1 cellular context compared by ENCODE assay signal in the genomic region with DNA sequence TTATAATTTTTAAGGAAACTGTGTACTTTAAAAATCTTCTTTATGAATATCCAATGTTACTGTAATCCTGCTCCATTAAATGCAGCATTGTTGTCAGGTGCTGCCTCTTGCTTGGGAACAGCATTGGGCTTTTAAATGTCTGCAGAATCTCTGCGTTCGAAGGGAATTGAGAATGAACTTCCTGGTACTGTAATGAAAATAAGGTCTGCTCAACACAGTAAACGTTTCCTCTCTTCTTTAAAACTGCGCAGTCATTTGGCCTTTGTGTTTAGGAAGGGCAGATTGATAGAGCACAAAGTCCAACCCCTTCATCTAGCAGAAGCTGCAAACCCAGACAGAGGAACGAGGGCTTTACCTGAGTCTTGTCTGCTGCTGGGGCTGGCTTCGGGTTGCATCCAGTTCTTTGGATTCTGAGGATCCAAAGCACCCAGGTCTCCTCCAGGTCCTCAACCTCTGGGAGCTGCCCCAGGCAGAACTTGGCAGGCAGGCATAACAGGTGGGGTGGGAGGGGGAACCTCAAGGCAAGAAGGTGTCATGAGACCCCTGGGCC.
TF ChIP-seq lines count a peak whose summit lies in the region.

No MANE protein-coding gene starts in this region.

TF ChIP-seq in HepG2, 621 proteins besides CTCF, POLR2A, EP300 and RAD21 (continued from another document and continues in another):
- TF ChIP-seq, protein P1, sequence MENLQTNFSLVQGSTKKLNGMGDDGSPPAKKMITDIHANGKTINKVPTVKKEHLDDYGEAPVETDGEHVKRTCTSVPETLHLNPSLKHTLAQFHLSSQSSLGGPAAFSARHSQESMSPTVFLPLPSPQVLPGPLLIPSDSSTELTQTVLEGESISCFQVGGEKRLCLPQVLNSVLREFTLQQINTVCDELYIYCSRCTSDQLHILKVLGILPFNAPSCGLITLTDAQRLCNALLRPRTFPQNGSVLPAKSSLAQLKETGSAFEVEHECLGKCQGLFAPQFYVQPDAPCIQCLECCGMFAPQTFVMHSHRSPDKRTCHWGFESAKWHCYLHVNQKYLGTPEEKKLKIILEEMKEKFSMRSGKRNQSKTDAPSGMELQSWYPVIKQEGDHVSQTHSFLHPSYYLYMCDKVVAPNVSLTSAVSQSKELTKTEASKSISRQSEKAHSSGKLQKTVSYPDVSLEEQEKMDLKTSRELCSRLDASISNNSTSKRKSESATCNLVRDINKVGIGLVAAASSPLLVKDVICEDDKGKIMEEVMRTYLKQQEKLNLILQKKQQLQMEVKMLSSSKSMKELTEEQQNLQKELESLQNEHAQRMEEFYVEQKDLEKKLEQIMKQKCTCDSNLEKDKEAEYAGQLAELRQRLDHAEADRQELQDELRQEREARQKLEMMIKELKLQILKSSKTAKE (CRISPR knock-in tag; IDR thresholded peaks at IDR 0.05; ENCODE audit: borderline replicate concordance) = no peak
- TF ChIP-seq NFYC (CRISPR knock-in tag; IDR thresholded peaks at IDR 0.05) (no peak), U2AF1 (optimal IDR thresholded peaks at IDR 0.05; ENCODE audit: low read depth, low read length) (no peak), ZFP36L1 (CRISPR knock-in tag; IDR thresholded peaks at IDR 0.05) (no peak), ZNF441 (CRISPR knock-in tag; IDR thresholded peaks at IDR 0.05; ENCODE audit: borderline replicate concordance) (no peak), RARG (CRISPR knock-in tag; IDR thresholded peaks at IDR 0.05; ENCODE audit: low read depth) (no peak), DR1 (CRISPR knock-in tag; IDR thresholded peaks at IDR 0.05) (no peak), ZMYM2 (CRISPR knock-in tag; IDR thresholded peaks at IDR 0.05) (no peak), FOXA1 (IDR thresholded peaks at IDR 0.05) (no peak), FOXA1 (CRISPR knock-in tag; IDR thresholded peaks at IDR 0.05) (no peak), SAFB2 (CRISPR knock-in tag; IDR thresholded peaks at IDR 0.05; ENCODE audit: borderline replicate concordance, low read depth) (no peak), NFE2 (CRISPR knock-in tag; IDR thresholded peaks at IDR 0.05) (peak; percentile 99), MAF1 (CRISPR knock-in tag; IDR thresholded peaks at IDR 0.05; ENCODE audit: borderline replicate concordance) (no peak), KLF6 (CRISPR knock-in tag; IDR thresholded peaks at IDR 0.05) (peak; percentile 83; the same call in 1 of the 2 replicates), NR2F2 (IDR thresholded peaks at IDR 0.05; ENCODE audit: borderline replicate concordance, low read depth) (no peak), IKZF1 (IDR thresholded peaks at IDR 0.05) (no peak), BHLHE40 (IDR thresholded peaks at IDR 0.05; ENCODE audit: low read length) (peak; percentile 21; the same call in 1 of the 2 replicates), PITX1 (CRISPR knock-in tag; IDR thresholded peaks at IDR 0.05) (no peak), GLI4 (CRISPR knock-in tag; IDR thresholded peaks at IDR 0.05; ENCODE audit: borderline replicate concordance) (no peak), ISL2 (CRISPR knock-in tag; IDR thresholded peaks at IDR 0.05) (peak; percentile 48; the same call in 1 of the 2 replicates), SP2 (CRISPR knock-in tag; IDR thresholded peaks at IDR 0.05) (no peak), DPF2 (CRISPR knock-in tag; IDR thresholded peaks at IDR 0.05; ENCODE audit: borderline replicate concordance, low read depth) (no peak), ATF7-NPFF (CRISPR knock-in tag; IDR thresholded peaks at IDR 0.05; ENCODE audit: low read depth) (no peak), ZNF20 (CRISPR knock-in tag; IDR thresholded peaks at IDR 0.05) (no peak), CBX5 (CRISPR knock-in tag; IDR thresholded peaks at IDR 0.05; ENCODE audit: borderline replicate concordance) (0 out of 2 replicates have a peak, but pooled peaks have one; percentile 39), ZNF569 (CRISPR knock-in tag; IDR thresholded peaks at IDR 0.05; ENCODE audit: borderline replicate concordance) (no peak), ZNF333 (CRISPR knock-in tag; IDR thresholded peaks at IDR 0.05; ENCODE audit: borderline replicate concordance) (no peak), NR2F1 (CRISPR knock-in tag; IDR thresholded peaks at IDR 0.05) (peak; percentile 22 to 46; a peak in 2 of 4 replicates), TBX2 (CRISPR knock-in tag; IDR thresholded peaks at IDR 0.05; ENCODE audit: borderline replicate concordance) (peak; percentile 57; the same call in 1 of the 2 replicates), KDM6A (CRISPR knock-in tag; IDR thresholded peaks at IDR 0.05; ENCODE audit: low read depth) (peak; percentile 89), MAZ (IDR thresholded peaks at IDR 0.05; ENCODE audit: borderline replicate concordance, low read depth, low read length) (no peak), MAZ (CRISPR knock-in tag; IDR thresholded peaks at IDR 0.05; ENCODE audit: low read depth) (no peak), MIER2 (CRISPR knock-in tag; IDR thresholded peaks at IDR 0.05) (no peak), ZNF7 (CRISPR knock-in tag; IDR thresholded peaks at IDR 0.05) (no peak), BORCS8-MEF2B (CRISPR knock-in tag; IDR thresholded peaks at IDR 0.05) (no peak), BCL6 (CRISPR knock-in tag; IDR thresholded peaks at IDR 0.05) (peak; percentile 63; the same call in 1 of the 2 replicates), ZNF589 (CRISPR knock-in tag; conservative IDR thresholded peaks at IDR 0.05) (no peak), SOX13 (IDR thresholded peaks at IDR 0.05) (no peak), SOX13 (CRISPR knock-in tag; conservative IDR thresholded peaks at IDR 0.05 in 1 of 2, IDR thresholded peaks at IDR 0.05 in 1 of 2) (peak in 1 of 2 experiments; percentile 79; a peak in 1 of 4 replicates), ZNF75D (CRISPR knock-in tag; IDR thresholded peaks at IDR 0.05; ENCODE audit: borderline replicate concordance) (no peak)
- TF ChIP-seq, protein P2, sequence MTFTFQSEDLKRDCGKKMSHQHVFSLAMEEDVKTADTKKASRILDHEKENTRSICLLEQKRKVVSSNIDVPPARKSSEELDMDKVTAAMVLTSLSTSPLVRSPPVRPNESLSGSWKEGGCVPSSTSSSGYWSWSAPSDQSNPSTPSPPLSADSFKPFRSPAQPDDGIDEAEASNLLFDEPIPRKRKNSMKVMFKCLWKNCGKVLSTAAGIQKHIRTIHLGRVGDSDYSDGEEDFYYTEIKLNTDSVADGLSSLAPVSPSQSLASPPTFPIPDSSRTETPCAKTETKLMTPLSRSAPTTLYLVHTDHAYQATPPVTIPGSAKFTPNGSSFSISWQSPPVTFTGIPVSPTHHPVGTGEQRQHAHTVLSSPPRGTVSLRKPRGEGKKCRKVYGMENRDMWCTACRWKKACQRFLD (CRISPR knock-in tag; IDR thresholded peaks at IDR 0.05; ENCODE audit: borderline replicate concordance) = no peak
- TF ChIP-seq, protein P3, sequence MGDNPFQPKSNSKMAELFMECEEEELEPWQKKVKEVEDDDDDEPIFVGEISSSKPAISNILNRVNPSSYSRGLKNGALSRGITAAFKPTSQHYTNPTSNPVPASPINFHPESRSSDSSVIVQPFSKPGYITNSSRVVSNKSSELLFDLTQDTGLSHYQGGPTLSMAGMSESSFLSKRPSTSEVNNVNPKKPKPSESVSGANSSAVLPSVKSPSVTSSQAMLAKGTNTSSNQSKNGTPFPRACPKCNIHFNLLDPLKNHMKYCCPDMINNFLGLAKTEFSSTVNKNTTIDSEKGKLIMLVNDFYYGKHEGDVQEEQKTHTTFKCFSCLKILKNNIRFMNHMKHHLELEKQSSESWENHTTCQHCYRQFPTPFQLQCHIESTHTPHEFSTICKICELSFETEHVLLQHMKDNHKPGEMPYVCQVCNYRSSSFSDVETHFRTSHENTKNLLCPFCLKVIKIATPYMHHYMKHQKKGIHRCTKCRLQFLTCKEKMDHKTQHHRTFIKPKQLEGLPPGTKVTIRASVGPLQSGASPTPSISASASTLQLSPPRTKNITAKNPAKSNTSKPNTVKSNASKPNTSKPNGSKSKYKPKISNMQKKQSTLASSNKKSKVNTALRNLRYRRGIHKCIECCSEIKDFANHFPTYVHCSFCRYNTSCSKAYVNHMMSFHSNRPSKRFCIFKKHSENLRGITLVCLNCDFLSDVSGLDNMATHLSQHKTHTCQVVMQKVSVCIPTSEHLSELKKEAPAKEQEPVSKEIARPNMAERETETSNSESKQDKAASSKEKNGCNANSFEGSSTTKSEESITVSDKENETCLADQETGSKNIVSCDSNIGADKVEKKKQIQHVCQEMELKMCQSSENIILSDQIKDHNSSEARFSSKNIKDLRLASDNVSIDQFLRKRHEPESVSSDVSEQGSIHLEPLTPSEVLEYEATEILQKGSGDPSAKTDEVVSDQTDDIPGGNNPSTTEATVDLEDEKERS (CRISPR knock-in tag; IDR thresholded peaks at IDR 0.05) = 0 out of 2 replicates have a peak, but pooled peaks have one; percentile 76
- TF ChIP-seq, protein P4, sequence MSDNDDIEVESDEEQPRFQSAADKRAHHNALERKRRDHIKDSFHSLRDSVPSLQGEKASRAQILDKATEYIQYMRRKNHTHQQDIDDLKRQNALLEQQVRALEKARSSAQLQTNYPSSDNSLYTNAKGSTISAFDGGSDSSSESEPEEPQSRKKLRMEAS (IDR thresholded peaks at IDR 0.05) = no peak; the same call in 1 of the 2 replicates
- TF ChIP-seq, protein P5, sequence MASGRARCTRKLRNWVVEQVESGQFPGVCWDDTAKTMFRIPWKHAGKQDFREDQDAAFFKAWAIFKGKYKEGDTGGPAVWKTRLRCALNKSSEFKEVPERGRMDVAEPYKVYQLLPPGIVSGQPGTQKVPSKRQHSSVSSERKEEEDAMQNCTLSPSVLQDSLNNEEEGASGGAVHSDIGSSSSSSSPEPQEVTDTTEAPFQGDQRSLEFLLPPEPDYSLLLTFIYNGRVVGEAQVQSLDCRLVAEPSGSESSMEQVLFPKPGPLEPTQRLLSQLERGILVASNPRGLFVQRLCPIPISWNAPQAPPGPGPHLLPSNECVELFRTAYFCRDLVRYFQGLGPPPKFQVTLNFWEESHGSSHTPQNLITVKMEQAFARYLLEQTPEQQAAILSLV (CRISPR knock-in tag; IDR thresholded peaks at IDR 0.05; ENCODE audit: borderline replicate concordance) = no peak
- TF ChIP-seq, protein P6, sequence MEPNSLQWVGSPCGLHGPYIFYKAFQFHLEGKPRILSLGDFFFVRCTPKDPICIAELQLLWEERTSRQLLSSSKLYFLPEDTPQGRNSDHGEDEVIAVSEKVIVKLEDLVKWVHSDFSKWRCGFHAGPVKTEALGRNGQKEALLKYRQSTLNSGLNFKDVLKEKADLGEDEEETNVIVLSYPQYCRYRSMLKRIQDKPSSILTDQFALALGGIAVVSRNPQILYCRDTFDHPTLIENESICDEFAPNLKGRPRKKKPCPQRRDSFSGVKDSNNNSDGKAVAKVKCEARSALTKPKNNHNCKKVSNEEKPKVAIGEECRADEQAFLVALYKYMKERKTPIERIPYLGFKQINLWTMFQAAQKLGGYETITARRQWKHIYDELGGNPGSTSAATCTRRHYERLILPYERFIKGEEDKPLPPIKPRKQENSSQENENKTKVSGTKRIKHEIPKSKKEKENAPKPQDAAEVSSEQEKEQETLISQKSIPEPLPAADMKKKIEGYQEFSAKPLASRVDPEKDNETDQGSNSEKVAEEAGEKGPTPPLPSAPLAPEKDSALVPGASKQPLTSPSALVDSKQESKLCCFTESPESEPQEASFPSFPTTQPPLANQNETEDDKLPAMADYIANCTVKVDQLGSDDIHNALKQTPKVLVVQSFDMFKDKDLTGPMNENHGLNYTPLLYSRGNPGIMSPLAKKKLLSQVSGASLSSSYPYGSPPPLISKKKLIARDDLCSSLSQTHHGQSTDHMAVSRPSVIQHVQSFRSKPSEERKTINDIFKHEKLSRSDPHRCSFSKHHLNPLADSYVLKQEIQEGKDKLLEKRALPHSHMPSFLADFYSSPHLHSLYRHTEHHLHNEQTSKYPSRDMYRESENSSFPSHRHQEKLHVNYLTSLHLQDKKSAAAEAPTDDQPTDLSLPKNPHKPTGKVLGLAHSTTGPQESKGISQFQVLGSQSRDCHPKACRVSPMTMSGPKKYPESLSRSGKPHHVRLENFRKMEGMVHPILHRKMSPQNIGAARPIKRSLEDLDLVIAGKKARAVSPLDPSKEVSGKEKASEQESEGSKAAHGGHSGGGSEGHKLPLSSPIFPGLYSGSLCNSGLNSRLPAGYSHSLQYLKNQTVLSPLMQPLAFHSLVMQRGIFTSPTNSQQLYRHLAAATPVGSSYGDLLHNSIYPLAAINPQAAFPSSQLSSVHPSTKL (CRISPR knock-in tag; IDR thresholded peaks at IDR 0.05) = peak; percentile 88
- TF ChIP-seq, protein P7, sequence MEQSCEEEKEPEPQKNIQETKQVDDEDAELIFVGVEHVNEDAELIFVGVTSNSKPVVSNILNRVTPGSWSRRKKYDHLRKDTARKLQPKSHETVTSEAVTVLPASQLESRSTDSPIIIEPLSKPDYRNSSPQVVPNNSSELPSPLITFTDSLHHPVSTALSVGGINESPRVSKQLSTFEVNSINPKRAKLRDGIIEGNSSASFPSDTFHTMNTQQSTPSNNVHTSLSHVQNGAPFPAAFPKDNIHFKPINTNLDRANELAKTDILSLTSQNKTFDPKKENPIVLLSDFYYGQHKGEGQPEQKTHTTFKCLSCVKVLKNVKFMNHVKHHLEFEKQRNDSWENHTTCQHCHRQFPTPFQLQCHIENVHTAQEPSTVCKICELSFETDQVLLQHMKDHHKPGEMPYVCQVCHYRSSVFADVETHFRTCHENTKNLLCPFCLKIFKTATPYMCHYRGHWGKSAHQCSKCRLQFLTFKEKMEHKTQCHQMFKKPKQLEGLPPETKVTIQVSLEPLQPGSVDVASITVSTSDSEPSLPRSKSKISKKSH (CRISPR knock-in tag; IDR thresholded peaks at IDR 0.05; ENCODE audit: borderline replicate concordance) = no peak
- TF ChIP-seq, protein P8, sequence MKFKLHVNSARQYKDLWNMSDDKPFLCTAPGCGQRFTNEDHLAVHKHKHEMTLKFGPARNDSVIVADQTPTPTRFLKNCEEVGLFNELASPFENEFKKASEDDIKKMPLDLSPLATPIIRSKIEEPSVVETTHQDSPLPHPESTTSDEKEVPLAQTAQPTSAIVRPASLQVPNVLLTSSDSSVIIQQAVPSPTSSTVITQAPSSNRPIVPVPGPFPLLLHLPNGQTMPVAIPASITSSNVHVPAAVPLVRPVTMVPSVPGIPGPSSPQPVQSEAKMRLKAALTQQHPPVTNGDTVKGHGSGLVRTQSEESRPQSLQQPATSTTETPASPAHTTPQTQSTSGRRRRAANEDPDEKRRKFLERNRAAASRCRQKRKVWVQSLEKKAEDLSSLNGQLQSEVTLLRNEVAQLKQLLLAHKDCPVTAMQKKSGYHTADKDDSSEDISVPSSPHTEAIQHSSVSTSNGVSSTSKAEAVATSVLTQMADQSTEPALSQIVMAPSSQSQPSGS (CRISPR knock-in tag; IDR thresholded peaks at IDR 0.05) = peak; percentile 64
- TF ChIP-seq, protein P9, sequence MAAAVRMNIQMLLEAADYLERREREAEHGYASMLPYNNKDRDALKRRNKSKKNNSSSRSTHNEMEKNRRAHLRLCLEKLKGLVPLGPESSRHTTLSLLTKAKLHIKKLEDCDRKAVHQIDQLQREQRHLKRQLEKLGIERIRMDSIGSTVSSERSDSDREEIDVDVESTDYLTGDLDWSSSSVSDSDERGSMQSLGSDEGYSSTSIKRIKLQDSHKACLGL (CRISPR knock-in tag; IDR thresholded peaks at IDR 0.05) = no peak
- TF ChIP-seq, protein P10, sequence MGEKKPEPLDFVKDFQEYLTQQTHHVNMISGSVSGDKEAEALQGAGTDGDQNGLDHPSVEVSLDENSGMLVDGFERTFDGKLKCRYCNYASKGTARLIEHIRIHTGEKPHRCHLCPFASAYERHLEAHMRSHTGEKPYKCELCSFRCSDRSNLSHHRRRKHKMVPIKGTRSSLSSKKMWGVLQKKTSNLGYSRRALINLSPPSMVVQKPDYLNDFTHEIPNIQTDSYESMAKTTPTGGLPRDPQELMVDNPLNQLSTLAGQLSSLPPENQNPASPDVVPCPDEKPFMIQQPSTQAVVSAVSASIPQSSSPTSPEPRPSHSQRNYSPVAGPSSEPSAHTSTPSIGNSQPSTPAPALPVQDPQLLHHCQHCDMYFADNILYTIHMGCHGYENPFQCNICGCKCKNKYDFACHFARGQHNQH (CRISPR knock-in tag; IDR thresholded peaks at IDR 0.05) = peak; percentile 57; the same call in 1 of the 2 replicates
